Comparison of ENCODE assay signal across 21 cellular contexts in genomic region chr10:50572017-50572491, GRCh38. TPM values are rescaled to one million over a fixed set of nuclear protein-coding genes. Genes with fewer than 3 reads are reported as not detected.
DNase-seq lines count a peak whose midpoint lies in the region; ATAC-seq, FAIRE-seq and TF ChIP-seq lines count a peak whose summit lies in the region.
"Had no signal": no experiment of that assay in that cellular context is flagged by ENCODE, and none has a peak within 500 bp of the region (broad histone marks: within the 10 kb centered on the region; RNA-seq: fewer than 3 reads in every experiment).

No MANE protein-coding gene starts in this region.

- H3K4me1 ChIP-seq in H9 (ENCODE audit: insufficient read depth, low read length) (peaks cover 27% of the 10 kb centered on the region), hepatocyte (ENCODE audit: insufficient read depth) (peaks cover 9% of the 10 kb centered on the region), pancreas (peaks cover 26 to 37% (median 36%) of the 10 kb centered on the region in 3 donors), prostate gland (replicated peaks) (peaks cover 9% of the 10 kb centered on the region), transverse colon (peaks cover 3 to 9% (median 4%) of the 10 kb centered on the region in 4 donors)

- H3K27me3 ChIP-seq in H9 (ENCODE audit: insufficient read depth, low read length): no peaks in the 10 kb centered on the region
- H3K27me3 ChIP-seq in hepatocyte: no peaks in the 10 kb centered on the region
- H3K27me3 ChIP-seq in pancreas: no peaks in the 10 kb centered on the region
- H3K27me3 ChIP-seq in prostate gland (replicated peaks; ENCODE audit: insufficient read depth): no peaks in the 10 kb centered on the region
- H3K27me3 ChIP-seq in transverse colon: no peaks in the 10 kb centered on the region
- H3K27me3 ChIP-seq: BLaER1 treated with 17β-estradiol and CSF1 and Interleukin-3, amounts not matched to agents 10 nM and 100 nM had no signal

- H2BK15ac ChIP-seq in H9 (ENCODE audit: low read depth, low read length): no peak overlapping the region

- H3K9me2 ChIP-seq in hepatocyte (replicated peaks; ENCODE audit: insufficient read depth): no peaks in the 10 kb centered on the region
- H3K9me2 ChIP-seq: SK-N-SH had no signal

- H3K4me3 Mint-ChIP-seq in H9: no peak overlapping the region
- H3K4me3 Mint-ChIP-seq: CD8-positive, alpha-beta memory T cell had no signal

- peaks cover 57 to 70% of the 10 kb centered on the region in 2 experiments for H3K4me1 Mint-ChIP-seq in H9

- no peak overlapping the region for H2BK12ac ChIP-seq in H9 (ENCODE audit: insufficient read length, low read depth, low read length)

- TF ChIP-seq POLR2A in prostate gland (IDR thresholded peaks at IDR 0.05) (no peak), transverse colon (IDR thresholded peaks at IDR 0.05) (no peak)

- H3K79me2 ChIP-seq in H9 (ENCODE audit: insufficient read depth, low read length) (peaks cover 6% of the 10 kb centered on the region; the same call in 1 of the 2 replicates), hepatocyte (peaks cover 92% of the 10 kb centered on the region)

- in situ Hi-C loops in transverse colon (cut with MboI; ENCODE audit: low pct_ligation_motif_present in 1 of 4, low pct_unique_long_range_greater_than_20kb in 1 of 4, low sequenced_read_pairs in 3 of 4): no loop called here

- DNase-seq in H9: no peak
- peak; percentile 6 for DNase-seq in NCI-H69 (lab: John Stamatoyannopoulos, UW)
- peak; percentile 37 for DNase-seq in hepatocyte (ENCODE audit: low spot score)
- no peak for DNase-seq in pancreas
- DNase-seq in coronary artery (ENCODE audit: low spot score): no peak
- DNase-seq in prostate gland (ENCODE audit: low spot score): no peak
- DNase-seq in transverse colon: no peak
- no peak for DNase-seq in hippocampal formation (lab: John Stamatoyannopoulos, UW)
- DNase-seq: CD8-positive, alpha-beta memory T cell; KG1; NCI-H187; NCI-H2171 treated with DMSO at 0.1 percent for 48 hours; NCI-H446; NCI-H526 treated with DMSO at 0.1 percent for 48 hours; RPMI8226; SHP77 treated with DMSO at 0.1 percent for 48 hours; SK-N-SH had no signal

- ATAC-seq in pancreas: peak in 3 of 4 donors; percentile 31 to 50 (median 40)

- H3T11ph ChIP-seq in H9 (ENCODE audit: low read length): no peak overlapping the region

- peak overlapping the region; percentile 28; the same call in 1 of the 2 replicates for H3K14ac ChIP-seq in H9 (ENCODE audit: insufficient read depth, low read length)

- TF ChIP-seq CTCF in H9 (conservative IDR thresholded peaks at IDR 0.05) (no peak), hepatocyte (IDR thresholded peaks at IDR 0.05; ENCODE audit: poor library complexity) (no peak), pancreas (IDR thresholded peaks at IDR 0.05) (no peak), coronary artery (IDR thresholded peaks at IDR 0.05) (no peak), prostate gland (IDR thresholded peaks at IDR 0.05) (no peak), transverse colon (IDR thresholded peaks at IDR 0.05) (no peak)

- no peak for FAIRE-seq in pancreas (lab: Jason Lieb, UNC)
- FAIRE-seq: D721Med, GM12892, H54 had no signal

- H2BK120ac ChIP-seq in H9 (ENCODE audit: low read depth, low read length, poor library complexity, severe bottlenecking): no peak overlapping the region

- H2AK5ac ChIP-seq in H9 (ENCODE audit: insufficient read length, low read length): no peak overlapping the region

- H3K56ac ChIP-seq in H9 (ENCODE audit: insufficient read length, low read depth, low read length): no peak overlapping the region

- no peak overlapping the region for H4K91ac ChIP-seq in H9 (ENCODE audit: insufficient read length, low read depth, low read length)

- H2AFZ ChIP-seq in H9 (ENCODE audit: low read length): no peak overlapping the region
- H2AFZ ChIP-seq in hepatocyte: no peak overlapping the region

- no peak overlapping the region for H4K8ac ChIP-seq in H9 (replicated peaks; ENCODE audit: insufficient read length, low read depth, low read length)

- H3K27ac Mint-ChIP-seq in H9: peak overlapping the region in 2 of 3 experiments; percentile 14 to 47; a peak in 3 of 7 replicates

- TF ChIP-seq EP300 in transverse colon (IDR thresholded peaks at IDR 0.05; ENCODE audit: low read depth): no peak

- no peak overlapping the region for H4K5ac ChIP-seq in H9 (ENCODE audit: insufficient read length, low read depth, low read length)

- H3K9ac ChIP-seq in H9 (ENCODE audit: extremely low read depth, insufficient read length, low read length): no peak overlapping the region
- H3K9ac ChIP-seq: BLaER1 treated with 17β-estradiol and CSF1 and Interleukin-3, amounts not matched to agents 10 nM and 100 nM; SK-N-SH had no signal

- peaks cover 9% of the 10 kb centered on the region for H3K79me1 ChIP-seq in H9 (ENCODE audit: insufficient read depth, low read depth, low read length, poor library complexity, severe bottlenecking)

- H3K23ac ChIP-seq in H9 (ENCODE audit: insufficient read length, low read depth, low read length): no peak overlapping the region

- H2BK20ac ChIP-seq in H9 (ENCODE audit: low read depth, low read length, poor library complexity, severe bottlenecking): no peak overlapping the region

- no peaks in the 10 kb centered on the region for H4K20me1 ChIP-seq in H9 (ENCODE audit: control insufficient read depth, insufficient read depth, insufficient read length)
- no peaks in the 10 kb centered on the region for H4K20me1 ChIP-seq in hepatocyte (ENCODE audit: insufficient read depth, poor library complexity, severe bottlenecking)

- no peaks in the 10 kb centered on the region for H3K27me3 Mint-ChIP-seq in H9 (ENCODE audit: low read depth)
- H3K27me3 Mint-ChIP-seq: CD8-positive, alpha-beta memory T cell had no signal

- no peak overlapping the region for H3K27ac ChIP-seq in H9 (ENCODE audit: insufficient read length, low read depth, low read length)
- H3K27ac ChIP-seq in hepatocyte: no peak overlapping the region
- H3K27ac ChIP-seq in pancreas: no peak overlapping the region
- H3K27ac ChIP-seq in coronary artery: no peak overlapping the region
- H3K27ac ChIP-seq in prostate gland: peak overlapping the region in 1 of 2 donors; percentile 20
- no peak overlapping the region for H3K27ac ChIP-seq in transverse colon
- H3K27ac ChIP-seq: BLaER1 treated with 17β-estradiol and CSF1 and Interleukin-3, amounts not matched to agents 10 nM and 100 nM had no signal

- H2BK5ac ChIP-seq in H9 (ENCODE audit: insufficient read length, low read length): no peak overlapping the region

- no CpG with 5 or more reads among the region's 2 CpGs for WGBS in H9 (ENCODE audit: extremely low coverage, insufficient read length, low lambda C conversion rate)
- 81% methylated on average over 2 of the region's 2 CpGs for WGBS in hepatocyte (ENCODE audit: low lambda C conversion rate, missing lambda C conversion rate)
- WGBS in pancreas, 2 donors: 48 to 61% methylated on average over 2 of the region's 2 CpGs
- 73% methylated on average over 2 of the region's 2 CpGs for WGBS in prostate gland
- 91 to 100% methylated on average over 2 of the region's 2 CpGs for WGBS in transverse colon (ENCODE audit: low coverage in 1 of 2), 2 donors

- no peaks in the 10 kb centered on the region; a peak in 1 of 5 replicates for H3K9me3 Mint-ChIP-seq in H9
- H3K9me3 Mint-ChIP-seq: CD8-positive, alpha-beta memory T cell had no signal

- no peaks in the 10 kb centered on the region for H3K23me2 ChIP-seq in H9 (ENCODE audit: insufficient read length, low read depth, low read length, poor library complexity, severe bottlenecking)

- H3K4me2 ChIP-seq in H9 (ENCODE audit: insufficient read depth, insufficient read length, low read length) (no peak overlapping the region), hepatocyte (no peak overlapping the region)
- H3K4me2 ChIP-seq: BLaER1 treated with 17β-estradiol and CSF1 and Interleukin-3, amounts not matched to agents 10 nM and 100 nM; SK-N-SH had no signal

- H3K9me3 ChIP-seq in H9 (ENCODE audit: control insufficient read depth, low read depth, low read length): no peaks in the 10 kb centered on the region
- no peaks in the 10 kb centered on the region for H3K9me3 ChIP-seq in hepatocyte (ENCODE audit: low read depth)
- H3K9me3 ChIP-seq in pancreas: no peaks in the 10 kb centered on the region
- no peaks in the 10 kb centered on the region for H3K9me3 ChIP-seq in prostate gland
- H3K9me3 ChIP-seq in transverse colon: peaks cover 0 to 4% of the 10 kb centered on the region in 2 donors
- H3K9me3 ChIP-seq: SK-N-SH had no signal

- H3K36me3 ChIP-seq in hepatocyte (replicated peaks; ENCODE audit: insufficient read depth, low read depth) (no peaks in the 10 kb centered on the region), pancreas (no peaks in the 10 kb centered on the region), prostate gland (no peaks in the 10 kb centered on the region), transverse colon (no peaks in the 10 kb centered on the region)

- H3K36me3 Mint-ChIP-seq in H9 (ENCODE audit: insufficient read depth in 1 of 3, low read depth in 3 of 3): peaks cover 0 to 2% (median 0%) of the 10 kb centered on the region in 3 experiments; a peak in 2 of 7 replicates

- H3K18ac ChIP-seq in H9 (ENCODE audit: insufficient read length, low read depth, low read length): no peak overlapping the region

- H3K4me3 ChIP-seq in hepatocyte: no peak overlapping the region
- H3K4me3 ChIP-seq in pancreas: no peak overlapping the region
- H3K4me3 ChIP-seq in coronary artery: no peak overlapping the region
- no peak overlapping the region for H3K4me3 ChIP-seq in prostate gland
- no peak overlapping the region for H3K4me3 ChIP-seq in transverse colon
- H3K4me3 ChIP-seq: BLaER1 treated with 17β-estradiol and CSF1 and Interleukin-3, amounts not matched to agents 10 nM and 100 nM had no signal

- intact Hi-C loops in pancreas (cut with DNase I) (no loop called here), prostate gland (cut with DNase I) (no loop called here), transverse colon (cut with DNase I; ENCODE audit: low total_unique reads) (no loop called here)

- no peak overlapping the region for H3K4ac ChIP-seq in H9 (ENCODE audit: low read depth, low read length)

RNA-seq across cellular contexts. Expression of gene SGMS1, which starts 51.7 kb away (rescaled TPM):
- total RNA-seq in H9 (2021) (19.3 and 20.4 TPM in 2 replicates), hepatocyte (62.3 and 87.8 TPM in 2 replicates), pancreas (10 to 100 TPM; 10.9 to 21.6 (median 14.4) TPM), prostate gland (10 to 100 TPM; 67.0 to 68.2 TPM), transverse colon (10 to 100 TPM; 28.3 to 44.5 (median 41.7) TPM)
- polyA plus RNA-seq in hepatocyte (28.1 and 35.1 TPM in 2 replicates), pancreas (1 to 10 TPM; 4.8 to 7.4 TPM)

Comparison
In these comparisons a context has a peak if more than half of its experiments do, and no peak if none do; other contexts are left out.
1. DNase-seq: peak in NCI-H69 (single experiment) and hepatocyte (single experiment); none in H9 (single experiment), pancreas (0 of 6), coronary artery (single experiment), prostate gland (single experiment), transverse colon (single experiment) and hippocampal formation (0 of 2).